8 cellular contexts compared by ENCODE assay signal in genomic region chr9:136362450-136362784, GRCh38. TPM values are rescaled to one million over a fixed set of nuclear protein-coding genes. Genes with fewer than 3 reads are reported as not detected.
A peak's percentile ranks its signal among the peaks of the same experiment; 100 is the strongest.
DNase-seq lines count a peak whose midpoint lies in the region; ATAC-seq and TF ChIP-seq lines count a peak whose summit lies in the region.

No MANE protein-coding gene starts in this region.

- H3K27ac ChIP-seq in iPS-20b (ENCODE audit: low read length) (no peak overlapping the region), subcutaneous abdominal adipose tissue (ENCODE audit: low read depth, low read length) (no peak overlapping the region)

- H3K4me1 Mint-ChIP-seq in activated T-cell treated with anti-CD3 and anti-CD28 coated beads, Interleukin-2, amount 50 U/mL, for 24 hours (ENCODE audit: low read depth) = peaks cover 17% of the 10 kb centered on the region
- H3K4me1 Mint-ChIP-seq in activated T-helper 17 cell treated with anti-CD3 and anti-CD28 coated beads, Interleukin-2, amount 50 U/mL, for 72 hours = no peaks in the 10 kb centered on the region
- H3K4me1 Mint-ChIP-seq in nephron progenitor cell = peaks cover 10% of the 10 kb centered on the region

- peak overlapping the region; percentile 86 for H3K4me3 Mint-ChIP-seq in activated T-cell treated with anti-CD3 and anti-CD28 coated beads, Interleukin-2, amount 50 U/mL, for 24 hours
- H3K4me3 Mint-ChIP-seq in activated T-helper 17 cell treated with anti-CD3 and anti-CD28 coated beads, Interleukin-2, amount 50 U/mL, for 72 hours = no peak overlapping the region
- no peak overlapping the region for H3K4me3 Mint-ChIP-seq in nephron progenitor cell

- no peaks in the 10 kb centered on the region for H3K27me3 ChIP-seq in iPS-20b (ENCODE audit: insufficient read depth, low read length)
- peaks cover 0 to 3% (median 0%) of the 10 kb centered on the region in 5 donors for H3K27me3 ChIP-seq in subcutaneous abdominal adipose tissue (ENCODE audit: control insufficient read depth in 5 of 5, insufficient read depth in 4 of 5, low read length in 5 of 5)

- no peak overlapping the region for H3K9ac ChIP-seq in iPS-20b (ENCODE audit: low read depth, low read length)
- peak overlapping the region in 3 of 5 donors; percentile 8 to 43 (median 17) for H3K9ac ChIP-seq in subcutaneous abdominal adipose tissue (ENCODE audit: low read length in 5 of 5)

- H3K4me1 ChIP-seq in iPS-20b (ENCODE audit: insufficient read depth, low read length) (no peaks in the 10 kb centered on the region), subcutaneous abdominal adipose tissue (ENCODE audit: control insufficient read depth in 5 of 5, insufficient read depth in 5 of 5, low read length in 5 of 5) (peaks cover 0 to 49% (median 32%) of the 10 kb centered on the region in 5 donors)

- H3K4me3 ChIP-seq in iPS-20b (ENCODE audit: low read length) (peak overlapping the region; percentile 51), subcutaneous abdominal adipose tissue (ENCODE audit: low read depth in 1 of 5, low read length in 5 of 5) (no peak overlapping the region)

- no peaks in the 10 kb centered on the region for H3K9me3 Mint-ChIP-seq in activated T-cell treated with anti-CD3 and anti-CD28 coated beads, Interleukin-2, amount 50 U/mL, for 24 hours
- H3K9me3 Mint-ChIP-seq in activated T-helper 17 cell treated with anti-CD3 and anti-CD28 coated beads, Interleukin-2, amount 50 U/mL, for 72 hours = no peaks in the 10 kb centered on the region
- no peaks in the 10 kb centered on the region for H3K9me3 Mint-ChIP-seq in nephron progenitor cell

- DNase-seq in activated T-cell treated with anti-CD3 and anti-CD28 coated beads, Interleukin-2, amount 50 U/mL, for 24 hours = no peak
- DNase-seq in activated T-cell treated with anti-CD3 and anti-CD28 coated beads, Interleukin-2, amount 50 U/mL, for 48 hours = no peak
- DNase-seq in hepatic stellate cell (ENCODE audit: low spot score) (no peak), nephron progenitor cell (no peak), A172 (ENCODE audit: low spot score) (no peak)

- no peaks in the 10 kb centered on the region for H3K27me3 Mint-ChIP-seq in activated T-cell treated with anti-CD3 and anti-CD28 coated beads, Interleukin-2, amount 50 U/mL, for 24 hours
- no peaks in the 10 kb centered on the region for H3K27me3 Mint-ChIP-seq in activated T-helper 17 cell treated with anti-CD3 and anti-CD28 coated beads, Interleukin-2, amount 50 U/mL, for 72 hours
- no peaks in the 10 kb centered on the region for H3K27me3 Mint-ChIP-seq in nephron progenitor cell (ENCODE audit: low read depth, poor library complexity)

- H3K36me3 Mint-ChIP-seq in activated T-cell treated with anti-CD3 and anti-CD28 coated beads, Interleukin-2, amount 50 U/mL, for 24 hours (ENCODE audit: low read depth) = peaks cover 33% of the 10 kb centered on the region
- H3K36me3 Mint-ChIP-seq in activated T-helper 17 cell treated with anti-CD3 and anti-CD28 coated beads, Interleukin-2, amount 50 U/mL, for 72 hours (ENCODE audit: low read depth) = peaks cover 7% of the 10 kb centered on the region
- no peaks in the 10 kb centered on the region for H3K36me3 Mint-ChIP-seq in nephron progenitor cell (ENCODE audit: low read depth)

- TF ChIP-seq CTCF in nephron progenitor cell (IDR thresholded peaks at IDR 0.05) = no peak

- H3K27ac Mint-ChIP-seq in activated T-cell treated with anti-CD3 and anti-CD28 coated beads, Interleukin-2, amount 50 U/mL, for 24 hours = peak overlapping the region; percentile 95
- peak overlapping the region; percentile 78 for H3K27ac Mint-ChIP-seq in activated T-helper 17 cell treated with anti-CD3 and anti-CD28 coated beads, Interleukin-2, amount 50 U/mL, for 72 hours
- no peak overlapping the region for H3K27ac Mint-ChIP-seq in nephron progenitor cell

- ATAC-seq in activated T-helper 17 cell treated with anti-CD3 and anti-CD28 coated beads, Interleukin-2, amount 50 U/mL, for 72 hours (replicated peaks) = no peak

- H3K9me3 ChIP-seq in iPS-20b (ENCODE audit: insufficient read depth, low read depth, low read length) (no peaks in the 10 kb centered on the region), subcutaneous abdominal adipose tissue (ENCODE audit: control insufficient read depth in 5 of 5, low read length in 5 of 5) (peaks cover 0 to 3% (median 0%) of the 10 kb centered on the region in 5 donors)

- H3K36me3 ChIP-seq in iPS-20b (ENCODE audit: insufficient read depth, low read depth, low read length) = peaks cover 6% of the 10 kb centered on the region; the same call in 1 of the 2 replicates
- H3K36me3 ChIP-seq in subcutaneous abdominal adipose tissue (ENCODE audit: control insufficient read depth in 5 of 5, insufficient read depth in 5 of 5, low read length in 5 of 5) = peaks cover 0 to 24% (median 8%) of the 10 kb centered on the region in 5 donors

RNA-seq across cellular contexts. Expression of gene DNLZ, which starts 1.1 kb away (rescaled TPM):
- 10 to 100 TPM; 10.3 to 24.0 TPM for total RNA-seq in activated T-helper 17 cell treated with anti-CD3 and anti-CD28 coated beads, Interleukin-2, amount 50 U/mL, for 72 hours
- 40.1 and 84.2 TPM in 2 replicates for total RNA-seq in A172 (2014; rRNA removed; shearing (Covaris generic))

RNA-seq across cellular contexts. Expression of gene CARD9, which starts 11.1 kb away (rescaled TPM):
- 1 to 10 TPM; 6.1 to 6.4 TPM for total RNA-seq in activated T-helper 17 cell treated with anti-CD3 and anti-CD28 coated beads, Interleukin-2, amount 50 U/mL, for 72 hours
- 0.95 and 1.1 TPM in 2 replicates for total RNA-seq in A172 (2014; rRNA removed; shearing (Covaris generic))

RNA-seq across cellular contexts. Expression of gene GPSM1, which starts 35.1 kb away (rescaled TPM):
- total RNA-seq in activated T-helper 17 cell treated with anti-CD3 and anti-CD28 coated beads, Interleukin-2, amount 50 U/mL, for 72 hours = 10 to 100 TPM in 1 of 2 donors, 1 to 10 TPM in 1; 5.9 to 16.3 TPM
- total RNA-seq in A172 (2014; rRNA removed; shearing (Covaris generic)) = 92.9 and 101 TPM in 2 replicates

RNA-seq across cellular contexts. Expression of gene SNAPC4, which starts 37.6 kb away (rescaled TPM):
- 10 to 100 TPM; 16.3 to 21.9 TPM for total RNA-seq in activated T-helper 17 cell treated with anti-CD3 and anti-CD28 coated beads, Interleukin-2, amount 50 U/mL, for 72 hours
- total RNA-seq in A172 (2014; rRNA removed; shearing (Covaris generic)) = 16.9 and 23.8 TPM in 2 replicates

RNA-seq across cellular contexts. Expression of gene ENTR1, which starts 48.0 kb away (rescaled TPM):
- 10 to 100 TPM; 56.3 to 81.0 TPM for total RNA-seq in activated T-helper 17 cell treated with anti-CD3 and anti-CD28 coated beads, Interleukin-2, amount 50 U/mL, for 72 hours
- total RNA-seq in A172 (2014; rRNA removed; shearing (Covaris generic)) = 99.2 and 148 TPM in 2 replicates
